Comparison of ENCODE assay signal across 8 cellular contexts in genomic region chr5:148687427-148687826, GRCh38. TPM values are rescaled to one million over a fixed set of nuclear protein-coding genes. Genes with fewer than 3 reads are reported as not detected.
DNase-seq lines count a peak whose midpoint lies in the region; ATAC-seq, FAIRE-seq and TF ChIP-seq lines count a peak whose summit lies in the region.

No MANE protein-coding gene starts in this region.

- H3K9me3 Mint-ChIP-seq in MCF 10A (ENCODE audit: unreplicated experiment) = peaks cover 7% of the 10 kb centered on the region

- intact Hi-C loops in MCF 10A (cut with micrococcal nuclease) (loop anchor here (1.0 kb wide), 1 partner anchor 243 kb away; no protein-coding TSS in a partner anchor), breast epithelium (cut with DNase I; ENCODE audit: low total_unique reads) (no loop called here), endothelial cell of umbilical vein (cut with micrococcal nuclease) (loop anchor here (1.0 to 10.0 kb wide), 3 partner anchors 243 to 508 kb away; no protein-coding TSS in a partner anchor)

- H3K27me3 ChIP-seq in breast epithelium (no peaks in the 10 kb centered on the region), endothelial cell of umbilical vein (ENCODE audit: control insufficient read depth in 2 of 2, insufficient read depth in 2 of 2, low read length in 2 of 2) (peaks cover 0 to 4% of the 10 kb centered on the region in 2 experiments)

- FAIRE-seq in endothelial cell of umbilical vein (lab: Jason Lieb, UNC) = peak; percentile 85

- H3K27ac Mint-ChIP-seq in MCF 10A (ENCODE audit: low read depth, unreplicated experiment) = no peak overlapping the region

- H3K27me3 Mint-ChIP-seq in MCF 10A (ENCODE audit: insufficient read depth, unreplicated experiment) = peaks cover 21% of the 10 kb centered on the region

- H3K9me3 ChIP-seq in breast epithelium (peaks cover 0 to 9% of the 10 kb centered on the region in 2 donors), endothelial cell of umbilical vein (replicated peaks; ENCODE audit: control insufficient read depth, insufficient read depth, low read length) (no peaks in the 10 kb centered on the region)

- dilution Hi-C loops in endothelial cell of umbilical vein (cut with MboI; ENCODE audit: extremely low pct_ligation_motif_present, low sequenced_read_pairs) = no loop called here

- H3K4me1 ChIP-seq in breast epithelium = no peaks in the 10 kb centered on the region
- H3K4me1 ChIP-seq in endothelial cell of umbilical vein (ENCODE audit: control insufficient read depth, extremely low read depth, insufficient read depth, low read length) = no peaks in the 10 kb centered on the region

- no peaks in the 10 kb centered on the region for H3K79me2 ChIP-seq in endothelial cell of umbilical vein (ENCODE audit: control insufficient read depth, insufficient read depth, low read length)

- H3K36me3 ChIP-seq in breast epithelium (no peaks in the 10 kb centered on the region), endothelial cell of umbilical vein (ENCODE audit: control insufficient read depth in 2 of 2, extremely low read depth in 1 of 2, insufficient read depth in 2 of 2, low read length in 2 of 2) (no peaks in the 10 kb centered on the region)

- TF ChIP-seq POLR2A in breast epithelium (IDR thresholded peaks at IDR 0.05) (no peak), endothelial cell of umbilical vein (IDR thresholded peaks at IDR 0.05; ENCODE audit: low read depth, low read length) (no peak)

- TF ChIP-seq CTCF in MCF 10A (IDR thresholded peaks at IDR 0.05; ENCODE audit: unreplicated experiment) (peak; percentile 72), breast epithelium (IDR thresholded peaks at IDR 0.05) (no peak), endothelial cell of umbilical vein (IDR thresholded peaks at IDR 0.05; ENCODE audit: extremely low read depth in 1 of 2, insufficient read depth in 1 of 2, low read depth in 1 of 2, low read length in 2 of 2) (peak; percentile 52 to 66)

- DNase-seq in MCF 10A (ENCODE audit: unreplicated experiment) (peak; percentile 78), breast epithelium (ENCODE audit: low spot score in 2 of 2) (no peak), NCI-H524 (lab: John Stamatoyannopoulos, UW) (peak; percentile 49 to 77), endothelial cell of umbilical vein (ENCODE audit: low read depth, low spot score) (peak; percentile 58), activated gamma-delta T cell (lab: John Stamatoyannopoulos, UW) (no peak), caudate nucleus (lab: John Stamatoyannopoulos, UW) (no peak), NCI-H2107 treated with DMSO at 0.1 percent for 48 hours (lab: John Stamatoyannopoulos, UW; ENCODE audit: unreplicated experiment) (no peak)

- no peaks in the 10 kb centered on the region for H3K9me1 ChIP-seq in endothelial cell of umbilical vein (replicated peaks; ENCODE audit: control insufficient read depth, extremely low read depth, insufficient read depth, low read length)

- H3K27ac ChIP-seq in breast epithelium = no peak overlapping the region
- no peak overlapping the region for H3K27ac ChIP-seq in endothelial cell of umbilical vein (ENCODE audit: insufficient read depth, low read depth, low read length)
- no peak overlapping the region for H3K27ac ChIP-seq in caudate nucleus (ENCODE audit: low read depth, low read length)

- H3K4me3 ChIP-seq in breast epithelium = no peak overlapping the region
- no peak overlapping the region for H3K4me3 ChIP-seq in endothelial cell of umbilical vein (replicated peaks in 1 of 3; ENCODE audit: insufficient read depth in 1 of 3, low read depth in 1 of 3, low read length in 3 of 3)

- no peak overlapping the region for H2AFZ ChIP-seq in endothelial cell of umbilical vein (ENCODE audit: low read depth, low read length)

- H3K36me3 Mint-ChIP-seq in MCF 10A (ENCODE audit: insufficient read depth, unreplicated experiment) = no peaks in the 10 kb centered on the region

- no peaks in the 10 kb centered on the region for H4K20me1 ChIP-seq in endothelial cell of umbilical vein (replicated peaks; ENCODE audit: control insufficient read depth, extremely low read depth, insufficient read depth, low read length)

- BruUV-seq in MCF 10A (replicated peaks; lab: Mats Ljungman, UMichigan) = no TSS peak
- BruUV-seq in endothelial cell of umbilical vein (replicated peaks; lab: Mats Ljungman, UMichigan) = no TSS peak

- no peak overlapping the region for H3K9ac ChIP-seq in endothelial cell of umbilical vein (replicated peaks; ENCODE audit: extremely low read depth, insufficient read depth, low read length)

- CTCF ChIA-PET in MCF 10A (lab: Yijun Ruan, JAX) (interaction anchor here (0.6 to 4.0 kb wide), 10 partner anchors 10 to 313 kb away, joined by 3 to 31 read pairs (median 4); no protein-coding TSS in a partner anchor), endothelial cell of umbilical vein (lab: Charles Lee) (interaction anchor here (0.6 to 3.2 kb wide), 21 partner anchors 10 to 829 kb away, joined by 3 to 23 read pairs (median 4); no protein-coding TSS in a partner anchor)

- ATAC-seq in HG02798 (IDR thresholded peaks at IDR 0.05; ENCODE audit: poor library complexity, unreplicated experiment) = peak; percentile 90

- no peaks in the 10 kb centered on the region for H3K4me1 Mint-ChIP-seq in MCF 10A (ENCODE audit: insufficient read depth, unreplicated experiment)

- H3K4me2 ChIP-seq in endothelial cell of umbilical vein (ENCODE audit: insufficient read depth, low read length) = no peak overlapping the region

- H3K4me3 Mint-ChIP-seq in MCF 10A (ENCODE audit: unreplicated experiment) = no peak overlapping the region

- POLR2A ChIA-PET in MCF 10A (lab: Yijun Ruan, JAX) (interaction anchor here (0.7 kb wide), 1 partner anchor 9 kb away, joined by 3 read pairs; no protein-coding TSS in a partner anchor), endothelial cell of umbilical vein (lab: Charles Lee) (no interaction called here)

TF ChIP-seq in endothelial cell of umbilical vein, 7 proteins besides CTCF, POLR2A, EP300 and RAD21:
- TF ChIP-seq MYC (IDR thresholded peaks at IDR 0.05; ENCODE audit: low read depth, low read length) = no peak
- no peak for TF ChIP-seq EZH2 (IDR thresholded peaks at IDR 0.05; ENCODE audit: borderline replicate concordance, low read depth, low read length, severe bottlenecking)
- no peak for TF ChIP-seq FOS (IDR thresholded peaks at IDR 0.05; ENCODE audit: borderline replicate concordance, insufficient read depth, low read length)
- TF ChIP-seq MAX (IDR thresholded peaks at IDR 0.05; ENCODE audit: insufficient read depth, insufficient read length) = no peak
- TF ChIP-seq POLR2AphosphoS5 (IDR thresholded peaks at IDR 0.05; ENCODE audit: insufficient read depth, low read depth, low read length) = no peak
- TF ChIP-seq JUN (IDR thresholded peaks at IDR 0.05; ENCODE audit: borderline replicate concordance, insufficient read depth, insufficient read length, low read depth) = no peak
- TF ChIP-seq GATA2 (IDR thresholded peaks at IDR 0.05; ENCODE audit: insufficient read depth, insufficient read length, low read depth, low read length) = no peak

RNA-seq across cellular contexts. Expression of gene HTR4, which starts 33.1 kb away (rescaled TPM):
- not detected in 2 replicates for total RNA-seq in MCF 10A (2022)
- under 1 TPM in 2 of 3 donors, not detected in 1; 0.15 to 0.66 TPM for total RNA-seq in breast epithelium
- total RNA-seq in endothelial cell of umbilical vein = not detected in 2 replicates
- polyA plus RNA-seq in endothelial cell of umbilical vein = not detected in 2 replicates
- polyA plus RNA-seq in endothelial cell of umbilical vein (2011; cell fraction: cytosol; rRNA removed) = not detected in 2 replicates
- polyA plus RNA-seq in endothelial cell of umbilical vein (2011; cell fraction: nucleus; rRNA removed) = not detected in 2 replicates
- polyA plus RNA-seq in endothelial cell of umbilical vein (2012) = not detected in 2 replicates
- not detected in 2 replicates for polyA minus RNA-seq in endothelial cell of umbilical vein
- not detected for polyA minus RNA-seq in endothelial cell of umbilical vein (2011; cell fraction: cytosol; rRNA and poly(A)+ RNA removed)
- not detected in 2 replicates for polyA minus RNA-seq in endothelial cell of umbilical vein (2011; cell fraction: nucleus; rRNA and poly(A)+ RNA removed)

Comparison
In these comparisons a context has a peak if more than half of its experiments do, and no peak if none do; other contexts are left out.
1. DNase-seq: peak in MCF 10A (single experiment), NCI-H524 (2 of 2) and endothelial cell of umbilical vein (single experiment); none in breast epithelium (0 of 2), activated gamma-delta T cell (single experiment), caudate nucleus (0 of 61) and NCI-H2107 treated with DMSO at 0.1 percent for 48 hours (single experiment).
2. CTCF ChIP-seq: peak in MCF 10A (single experiment) and endothelial cell of umbilical vein (2 of 2); none in breast epithelium (0 of 3).